In genomic region chr9:36137392-36138004, GRCh38 we compare ENCODE assay signal across 8 cellular contexts. TPM values are rescaled to one million over a fixed set of nuclear protein-coding genes. Genes with fewer than 3 reads are reported as not detected.
DNase-seq lines count a peak whose midpoint lies in the region; FAIRE-seq and TF ChIP-seq lines count a peak whose summit lies in the region.

No MANE protein-coding gene starts in this region.

- TF ChIP-seq CTCF in GM13976 (IDR thresholded peaks at IDR 0.05; ENCODE audit: borderline replicate concordance, control extremely low read depth, extremely low read depth, insufficient read depth, missing control alignments), result no peak

- peak; percentile 44 for FAIRE-seq in HTR-8/SVneo (lab: Jason Lieb, UNC)

- no peaks in the 10 kb centered on the region for H3K79me2 ChIP-seq in ACC112 (ENCODE audit: control insufficient read depth, insufficient read depth, low read length, unreplicated experiment)

- H3K4me1 ChIP-seq in ACC112 (ENCODE audit: control insufficient read depth, insufficient read depth, low read length, unreplicated experiment), result peaks cover 12% of the 10 kb centered on the region

- H3K4me3 ChIP-seq in ACC112 (ENCODE audit: low read depth, low read length), result peak overlapping the region; percentile 87

- in situ Hi-C loops in GM13976 (cut with MboI; ENCODE audit: low sequenced_read_pairs, unreplicated experiment), result no loop called here

- no peaks in the 10 kb centered on the region for H3K36me3 ChIP-seq in ACC112 (ENCODE audit: insufficient read depth, low read length)

- H3K27me3 ChIP-seq in ACC112 (ENCODE audit: insufficient read depth, low read length), result no peaks in the 10 kb centered on the region

- DNase-seq in HTR-8/SVneo (ENCODE audit: insufficient read length, low spot score) (no peak), cerebellum (ENCODE audit: low spot score) (peak; percentile 71), midbrain (lab: John Stamatoyannopoulos, UW) (peak; percentile 31), putamen (ENCODE audit: low spot score) (no peak), GM13976 (ENCODE audit: low spot score) (no peak), amniotic stem cell (lab: John Stamatoyannopoulos, UW) (no peak), NOMO-1 treated with dmso at 0.1 percent for 144 hours (lab: John Stamatoyannopoulos, UW; ENCODE audit: unreplicated experiment) (no peak)

- no peak overlapping the region for H3K27ac ChIP-seq in ACC112 (ENCODE audit: low read depth, low read length)

- peak overlapping the region; percentile 81 for H2AFZ ChIP-seq in ACC112 (ENCODE audit: low read length, unreplicated experiment)

RNA-seq across cellular contexts. Expression of gene GLIPR2, which starts 1.0 kb away (rescaled TPM):
- total RNA-seq in cerebellum, result 13.0 TPM

RNA-seq across cellular contexts. Expression of gene CCIN, which starts 31.7 kb away (rescaled TPM):
- 2.3 TPM for total RNA-seq in cerebellum

RNA-seq across cellular contexts. Expression of gene CLTA, which starts 53.2 kb away (rescaled TPM):
- 79.3 TPM for total RNA-seq in cerebellum

Comparison
In these comparisons a context has a peak if more than half of its experiments do, and no peak if none do; other contexts are left out.
1. DNase-seq: peak in cerebellum (single experiment) and midbrain (single experiment); none in HTR-8/SVneo (single experiment), putamen (single experiment), GM13976 (single experiment), amniotic stem cell (single experiment) and NOMO-1 treated with dmso at 0.1 percent for 144 hours (single experiment).